In genomic region chr10:96863922-96864543, GRCh38 we compare ENCODE assay signal across 8 cellular contexts. TPM values are rescaled to one million over a fixed set of nuclear protein-coding genes. Genes with fewer than 3 reads are reported as not detected.
DNase-seq lines count a peak whose midpoint lies in the region; ATAC-seq and TF ChIP-seq lines count a peak whose summit lies in the region.

No MANE protein-coding gene starts in this region.

- BruUV-seq in Panc1 (replicated peaks; lab: Mats Ljungman, UMichigan) = no TSS peak

- TF ChIP-seq POLR2A in adrenal gland (IDR thresholded peaks at IDR 0.05) = no peak

- in situ Hi-C loops in Panc1 (cut with HindIII; ENCODE audit: low pct_unique_long_range_greater_than_20kb, low sequenced_read_pairs) = no loop called here

- CTCF ChIA-PET in Panc1 (lab: Charles Lee) = no interaction called here

- H3K4me1 ChIP-seq in Panc1 (ENCODE audit: control insufficient read depth, insufficient read depth, low read length) = peaks cover 17% of the 10 kb centered on the region
- peaks cover 4% of the 10 kb centered on the region for H3K4me1 ChIP-seq in right cardiac atrium (ENCODE audit: control insufficient read depth, insufficient read depth, low read length)
- peaks cover 0 to 18% of the 10 kb centered on the region in 2 donors for H3K4me1 ChIP-seq in adrenal gland (replicated peaks in 1 of 2)

- peak; percentile 24 for DNase-seq in NOMO-1 treated with DMSO at 0.1 percent for 48 hours (lab: John Stamatoyannopoulos, UW; ENCODE audit: unreplicated experiment)
- DNase-seq in NOMO-1 treated with dmso at 0.1 percent for 144 hours (lab: John Stamatoyannopoulos, UW; ENCODE audit: unreplicated experiment) = no peak
- DNase-seq in Panc1 (ENCODE audit: low read depth, low spot score) = peak; percentile 67
- DNase-seq in right cardiac atrium = no peak
- DNase-seq in Ammon's horn (ENCODE audit: low spot score) = no peak
- no peak for DNase-seq in adrenal gland

- intact Hi-C loops in Panc1 (cut with micrococcal nuclease; ENCODE audit: unreplicated experiment) = no loop called here
- intact Hi-C loops in right cardiac atrium (cut with DNase I) = no loop called here
- intact Hi-C loops in adrenal gland (cut with DNase I) = no loop called here

- ATAC-seq in HG02981 (IDR thresholded peaks at IDR 0.05; ENCODE audit: unreplicated experiment) (peak; percentile 63), Panc1 (peak; percentile 88), right cardiac atrium (peak; percentile 47 to 75), GM21825 (IDR thresholded peaks at IDR 0.05; ENCODE audit: unreplicated experiment) (no peak)

- TF ChIP-seq CTCF in Panc1 (IDR thresholded peaks at IDR 0.05) (no peak), adrenal gland (IDR thresholded peaks at IDR 0.05) (no peak)

- H3K4me3 ChIP-seq in Panc1 (ENCODE audit: low read depth in 2 of 2, low read length in 2 of 2) (no peak overlapping the region), right cardiac atrium (ENCODE audit: low read length) (no peak overlapping the region), adrenal gland (no peak overlapping the region)

- H3K27me3 ChIP-seq in Panc1 (ENCODE audit: control insufficient read depth, insufficient read depth, low read length) (no peaks in the 10 kb centered on the region), right cardiac atrium (ENCODE audit: control insufficient read depth, insufficient read depth) (no peaks in the 10 kb centered on the region), adrenal gland (no peaks in the 10 kb centered on the region)

- no peak overlapping the region for H3K27ac ChIP-seq in Panc1 (ENCODE audit: low read length)
- H3K27ac ChIP-seq in right cardiac atrium (ENCODE audit: low read length) = no peak overlapping the region
- H3K27ac ChIP-seq in adrenal gland = peak overlapping the region in 2 of 5 donors; percentile 3 to 18

- POLR2A ChIA-PET in Panc1 (lab: Charles Lee) = no interaction called here

- H3K36me3 ChIP-seq in Panc1 (ENCODE audit: control insufficient read depth, insufficient read depth, low read length) (no peaks in the 10 kb centered on the region), adrenal gland (replicated peaks in 1 of 2) (no peaks in the 10 kb centered on the region)

- H3K9me3 ChIP-seq in Panc1 (ENCODE audit: control insufficient read depth, insufficient read depth, low read depth, low read length) (no peaks in the 10 kb centered on the region), right cardiac atrium (ENCODE audit: control insufficient read depth, low read length) (no peaks in the 10 kb centered on the region), adrenal gland (replicated peaks in 1 of 3) (no peaks in the 10 kb centered on the region)

- 58% methylated on average over 3 of the region's 3 CpGs for WGBS in right cardiac atrium
- WGBS in adrenal gland, 4 donors = 53 to 70% (median 57%) methylated on average over 3 of the region's 3 CpGs

RNA-seq across cellular contexts. Expression of gene LCOR, which starts 31.9 kb away (rescaled TPM):
- 58.0 TPM for total RNA-seq in Panc1 (2021; ENCODE audit: unreplicated experiment)
- 7.9 TPM for polyA plus RNA-seq in Panc1 (2012; ENCODE audit: insufficient read length)
- 10 to 100 TPM; 16.5 to 21.9 (median 19.1) TPM for total RNA-seq in right cardiac atrium
- polyA plus RNA-seq in right cardiac atrium = 3.2 TPM
- total RNA-seq in adrenal gland = 10 to 100 TPM in 7 of 8 donors, 1 to 10 TPM in 1; 9.2 to 27.1 (median 20.5) TPM
- 1 to 10 TPM; 1.5 to 7.2 (median 5.2) TPM for polyA plus RNA-seq in adrenal gland

Comparison
In these comparisons a context has a peak if more than half of its experiments do, and no peak if none do; other contexts are left out.
1. DNase-seq: peak in NOMO-1 treated with DMSO at 0.1 percent for 48 hours (single experiment) and Panc1 (single experiment); none in NOMO-1 treated with dmso at 0.1 percent for 144 hours (single experiment), right cardiac atrium (0 of 3), Ammon's horn (single experiment) and adrenal gland (0 of 7).